ENCODE assay signal across 11 cellular contexts in the genomic region with DNA sequence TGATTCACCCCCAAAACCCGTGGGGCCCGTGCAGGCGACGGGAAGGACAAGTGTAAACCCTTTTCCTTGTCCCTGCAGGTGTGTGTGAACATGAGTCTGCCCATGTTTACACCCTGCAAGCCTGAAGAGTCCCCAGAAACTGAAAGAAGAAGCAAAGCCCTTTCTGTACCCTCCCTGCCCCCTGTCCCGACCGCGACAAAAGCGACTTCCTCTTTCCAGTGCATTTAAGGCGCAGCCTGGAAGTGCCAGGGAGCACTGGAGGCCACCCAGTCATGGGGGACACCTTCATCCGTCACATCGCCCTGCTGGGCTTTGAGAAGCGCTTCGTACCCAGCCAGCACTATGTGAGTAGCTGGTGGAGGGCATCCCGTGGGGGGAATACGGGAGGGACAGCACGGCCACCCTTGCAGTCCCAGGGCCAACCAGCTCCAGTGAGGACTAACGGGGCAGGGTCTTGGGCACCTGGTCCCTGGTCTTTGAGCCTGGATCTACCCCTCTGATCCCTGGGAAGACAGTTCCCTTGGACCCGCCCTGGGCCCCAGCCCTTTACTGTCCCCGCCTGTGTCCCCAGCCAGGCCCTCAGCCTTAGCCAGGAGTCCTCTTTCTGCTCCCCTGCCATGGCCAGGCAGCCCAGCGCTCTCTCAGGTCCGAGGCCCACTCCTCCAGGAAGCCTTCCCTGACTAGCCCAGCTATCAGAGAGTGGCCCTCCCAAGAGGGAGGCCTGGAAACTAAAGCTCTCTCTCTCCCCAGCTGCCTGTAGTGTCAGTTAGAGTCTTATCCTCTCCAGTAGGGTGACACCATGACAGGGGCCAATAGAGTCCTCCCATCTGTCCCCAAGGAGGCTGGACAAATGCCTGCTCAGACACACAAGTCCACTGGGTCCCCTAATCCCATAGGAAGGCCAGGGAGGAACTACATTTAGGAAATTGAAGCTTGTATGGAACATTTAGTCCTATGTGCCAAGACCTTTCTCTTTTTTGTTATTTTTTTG. TPM values are rescaled to one million over a fixed set of nuclear protein-coding genes. Genes with fewer than 3 reads are reported as not detected.
DNase-seq lines count a peak whose midpoint lies in the region; ATAC-seq and TF ChIP-seq lines count a peak whose summit lies in the region.
"Not testable (repeated sequence)": the region's sequence is repeated elsewhere in the genome, so short reads cannot be mapped to it uniquely, and the experiment has no call there.
"Had no signal": no experiment of that assay in that cellular context is flagged by ENCODE, and none has a peak within 500 bp of the region (broad histone marks: within the 10 kb centered on the region; RNA-seq: fewer than 3 reads in every experiment).

A gene (plus strand): TSS at position 252 of the 991 bp plus-strand sequence. CDS start 21 bp downstream, at position 273.

- CTCF ChIA-PET in OCI-LY7 (lab: Charles Lee; ENCODE audit: unreplicated experiment) = not testable (repeated sequence)

- DNase-seq in OCI-LY7 (ENCODE audit: low spot score); right cardiac atrium; sciatic nerve (ENCODE audit: low spot score): not testable (repeated sequence)

- POLR2A ChIA-PET in OCI-LY7 (lab: Charles Lee) = not testable (repeated sequence)

- not testable (repeated sequence) for H3K27me3 ChIP-seq in right cardiac atrium (ENCODE audit: control insufficient read depth, insufficient read depth)

- H3K9me3 ChIP-seq in OCI-LY7 (ENCODE audit: low read length); right cardiac atrium (ENCODE audit: control insufficient read depth, low read length): not testable (repeated sequence)

- H2AFZ ChIP-seq in OCI-LY7 (ENCODE audit: low read length) = not testable (repeated sequence)

- H3K9me2 ChIP-seq in OCI-LY7 (ENCODE audit: insufficient read depth, low read length) = not testable (repeated sequence)

- H3K4me3 ChIP-seq in OCI-LY7 (ENCODE audit: low read depth, low read length, poor library complexity, severe bottlenecking); right cardiac atrium (ENCODE audit: low read length): not testable (repeated sequence)

- not testable (repeated sequence) for H3K27ac ChIP-seq in OCI-LY7 (ENCODE audit: low read depth, low read length, poor library complexity, severe bottlenecking); right cardiac atrium (ENCODE audit: low read length)

- not testable (repeated sequence) for H3K79me2 ChIP-seq in OCI-LY7 (ENCODE audit: insufficient read depth, low read depth, low read length)

- H3K4me2 ChIP-seq in OCI-LY7 (ENCODE audit: low read length) = not testable (repeated sequence)

- not testable (repeated sequence) for H3K4me1 ChIP-seq in OCI-LY7 (ENCODE audit: insufficient read depth, low read length, poor library complexity, severe bottlenecking); right cardiac atrium (ENCODE audit: control insufficient read depth, insufficient read depth, low read length)

- H3K36me3 ChIP-seq in OCI-LY7 (ENCODE audit: insufficient read depth, low read length) = not testable (repeated sequence)

- BruUV-seq in OCI-LY7 (replicated peaks; lab: Mats Ljungman, UMichigan) = not testable (repeated sequence)

- not testable (repeated sequence) for TF ChIP-seq CTCF in OCI-LY7 (conservative IDR thresholded peaks at IDR 0.05; ENCODE audit: low read length)

- not testable (repeated sequence) for H4K20me1 ChIP-seq in OCI-LY7 (ENCODE audit: insufficient read depth, low read length)

- no CpG with 5 or more reads among the region's 21 CpGs for WGBS in right cardiac atrium

- ATAC-seq in GM18498 (IDR thresholded peaks at IDR 0.05; ENCODE audit: unreplicated experiment) (peak; percentile 86), GM19324 (IDR thresholded peaks at IDR 0.05; ENCODE audit: low FRiP score, unreplicated experiment) (peak; percentile 78), GM21529 (IDR thresholded peaks at IDR 0.05; ENCODE audit: unreplicated experiment) (peak; percentile 84), HG02870 (IDR thresholded peaks at IDR 0.05; ENCODE audit: unreplicated experiment) (peak; percentile 66), HG03175 (IDR thresholded peaks at IDR 0.05; ENCODE audit: unreplicated experiment) (peak; percentile 85), right cardiac atrium (peak; percentile 61 to 62), sciatic nerve (peak; percentile 80)

- intact Hi-C loops in OCI-LY7 (cut with micrococcal nuclease; ENCODE audit: unreplicated experiment); right cardiac atrium (cut with DNase I); sciatic nerve (cut with DNase I): not testable (repeated sequence)

RNA-seq across cellular contexts. Expression of the gene that starts here (rescaled TPM):
- 23.3 and 31.9 TPM in 2 replicates for total RNA-seq in OCI-LY7 (2014; rRNA removed; shearing (Covaris generic))
- total RNA-seq in OCI-LY7 (2022) (96.0 and 100 TPM in 2 replicates), right cardiac atrium (1 to 10 TPM in 3 of 4 donors, under 1 TPM in 1; 0.79 to 3.0 (median 2.2) TPM), sciatic nerve (15.3 TPM)
- polyA plus RNA-seq in right cardiac atrium = 1.1 TPM
- total RNA-seq: chondrocyte, myocyte, SJSA1 had no signal
